Comparison of ENCODE assay signal across 8 cellular contexts in genomic region chr20:62808211-62808865, GRCh38. TPM values are rescaled to one million over a fixed set of nuclear protein-coding genes. Genes with fewer than 3 reads are reported as not detected.
DNase-seq lines count a peak whose midpoint lies in the region; ATAC-seq, FAIRE-seq and TF ChIP-seq lines count a peak whose summit lies in the region.

No MANE protein-coding gene starts in this region.

- H3K27me3 Mint-ChIP-seq in HFFc6 (ENCODE audit: insufficient read depth) = no peaks in the 10 kb centered on the region; the same call in none of the 2 replicates

- H3K36me3 ChIP-seq in small intestine (ENCODE audit: control insufficient read depth in 2 of 2, insufficient read depth in 2 of 2, low read length in 2 of 2) = peaks cover 21 to 32% of the 10 kb centered on the region in 2 donors

- TF ChIP-seq CTCF in C4-2B (conservative IDR thresholded peaks at IDR 0.05) (peak; percentile 98), HFFc6 (IDR thresholded peaks at IDR 0.05) (peak; percentile 92)

- peaks cover 5% of the 10 kb centered on the region for H3K36me3 Mint-ChIP-seq in HFFc6 (ENCODE audit: low read depth)

- H3K9me3 ChIP-seq in small intestine (ENCODE audit: control insufficient read depth, low read depth) = no peaks in the 10 kb centered on the region

- no peak overlapping the region; the same call in 1 of the 2 replicates for H3K4me3 Mint-ChIP-seq in HFFc6

- H3K4me1 ChIP-seq in small intestine (ENCODE audit: control insufficient read depth in 2 of 2, insufficient read depth in 1 of 2, low read depth in 1 of 2, low read length in 1 of 2) = peaks cover 0 to 6% of the 10 kb centered on the region in 2 donors

- no peak for ATAC-seq in GM19035 (IDR thresholded peaks at IDR 0.05; ENCODE audit: unreplicated experiment)

- peak overlapping the region; percentile 57 for H3K27ac Mint-ChIP-seq in HFFc6

- H3K27me3 ChIP-seq in small intestine (ENCODE audit: control insufficient read depth in 2 of 2, insufficient read depth in 2 of 2, low read length in 2 of 2) = no peaks in the 10 kb centered on the region

- H3K9me3 Mint-ChIP-seq in HFFc6 = no peaks in the 10 kb centered on the region

- H3K27ac ChIP-seq in C4-2B = no peak overlapping the region
- H3K27ac ChIP-seq in small intestine (ENCODE audit: low read depth in 1 of 2, low read length in 1 of 2) = no peak overlapping the region

- intact Hi-C loops in posterior vena cava (cut with DNase I) = loop anchor here in 1 of 2 donors (5.0 kb wide), 1 partner anchor 141 kb away; no protein-coding TSS in a partner anchor

- DNase-seq in HFFc6 (no peak), SHP77 (lab: John Stamatoyannopoulos, UW) (peak; percentile 51 to 75), activated gamma-delta T cell (lab: John Stamatoyannopoulos, UW) (peak; percentile 41), frontal cortex (ENCODE audit: low spot score in 2 of 2) (peak; percentile 70 to 81), posterior vena cava (ENCODE audit: low spot score) (peak; percentile 92), small intestine (no peak)

- WGBS in small intestine, 3 donors = 40 to 44% (median 40%) methylated on average over 21 of the region's 21 CpGs

- peaks cover 21% of the 10 kb centered on the region for H3K4me1 Mint-ChIP-seq in HFFc6 (ENCODE audit: low read depth)

- no peak overlapping the region for H3K4me3 ChIP-seq in small intestine (ENCODE audit: low read depth in 1 of 2, low read length in 2 of 2)

- no peak for FAIRE-seq in frontal cortex (lab: Jason Lieb, UNC)
- FAIRE-seq in small intestine (lab: Jason Lieb, UNC) = no peak

RNA-seq across cellular contexts. Expression of gene OGFR, which starts 3.7 kb away (rescaled TPM):
- total RNA-seq in HFFc6 (2021; fragmentation: NEBNext Ultra II Directional; extraction: Animal tissue kit (Norgen Biotek cat#: 25700)) = 10 to 100 TPM; 37.8 to 42.2 (median 39.0) TPM
- total RNA-seq in frontal cortex (24.1 TPM), posterior vena cava (10 to 100 TPM; 27.7 to 29.4 TPM)
- 10 to 100 TPM; 46.6 to 88.3 (median 85.9) TPM for polyA plus RNA-seq in small intestine

RNA-seq across cellular contexts. Expression of gene COL9A3, which starts 8.5 kb away (rescaled TPM):
- total RNA-seq in HFFc6 (2021; fragmentation: NEBNext Ultra II Directional; extraction: Animal tissue kit (Norgen Biotek cat#: 25700)) = under 1 TPM in 3 of 6 experiments, not detected in 3; 0.07 to 0.34 (median 0.09) TPM
- total RNA-seq in frontal cortex (10.2 TPM), posterior vena cava (1 to 10 TPM; 1.0 to 1.9 TPM)
- polyA plus RNA-seq in small intestine = 10 to 100 TPM in 1 of 3 donors, 1 to 10 TPM in 2; 5.1 to 12.7 (median 6.7) TPM

RNA-seq across cellular contexts. Expression of gene MRGBP, which starts 12.1 kb away (rescaled TPM):
- 10 to 100 TPM; 14.9 to 17.8 (median 16.6) TPM for total RNA-seq in HFFc6 (2021; fragmentation: NEBNext Ultra II Directional; extraction: Animal tissue kit (Norgen Biotek cat#: 25700))
- 20.0 TPM for total RNA-seq in frontal cortex
- total RNA-seq in posterior vena cava = 1 to 10 TPM; 5.0 to 8.0 TPM
- 10 to 100 TPM; 13.2 to 17.0 (median 13.5) TPM for polyA plus RNA-seq in small intestine

RNA-seq across cellular contexts. Expression of gene TCFL5, which starts 53.3 kb away (rescaled TPM):
- total RNA-seq in HFFc6 (2021; fragmentation: NEBNext Ultra II Directional; extraction: Animal tissue kit (Norgen Biotek cat#: 25700)) = 10 to 100 TPM; 19.9 to 25.2 (median 21.1) TPM
- total RNA-seq in frontal cortex = 6.1 TPM
- total RNA-seq in posterior vena cava = 10 to 100 TPM in 1 of 2 donors, 1 to 10 TPM in 1; 9.6 to 10.9 TPM
- 1 to 10 TPM; 4.5 to 5.7 (median 4.7) TPM for polyA plus RNA-seq in small intestine

Comparison
In these comparisons a context has a peak if more than half of its experiments do, and no peak if none do; other contexts are left out.
1. DNase-seq: peak in SHP77 (2 of 2), activated gamma-delta T cell (single experiment), frontal cortex (2 of 2) and posterior vena cava (single experiment); none in HFFc6 (single experiment) and small intestine (single experiment).